ENCODE assay signal across 17 cellular contexts in the genomic region with DNA sequence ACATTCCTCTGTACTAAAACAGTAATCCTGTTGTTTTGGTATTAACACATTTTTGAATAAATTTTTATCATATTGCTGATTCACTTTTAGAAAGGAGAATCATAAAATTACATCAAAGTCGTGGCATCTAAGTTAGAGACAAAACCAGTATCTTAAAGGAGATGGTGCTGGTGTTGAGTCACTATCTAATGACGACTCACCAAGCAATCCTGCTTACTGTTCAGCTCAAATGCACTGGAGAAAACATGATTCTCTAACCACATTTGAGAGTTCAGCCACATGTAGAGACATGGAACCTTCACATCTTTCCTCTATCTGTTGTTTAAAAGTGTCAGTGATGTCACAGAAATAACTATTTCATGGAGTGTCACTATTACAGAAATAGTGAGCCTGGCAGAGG.
DNase-seq lines count a peak whose midpoint lies in the region; ATAC-seq and TF ChIP-seq lines count a peak whose summit lies in the region.
"Had no signal": no experiment of that assay in that cellular context is flagged by ENCODE, and none has a peak within 500 bp of the region (broad histone marks: within the 10 kb centered on the region; RNA-seq: fewer than 3 reads in every experiment).

No MANE protein-coding gene starts in this region.

- POLR2A ChIA-PET in IMR-90 (lab: Charles Lee; ENCODE audit: unreplicated experiment), result no interaction called here

- no peak overlapping the region for H3K14ac ChIP-seq in IMR-90 (replicated peaks; ENCODE audit: low read depth, low read length)

- H3K79me1 ChIP-seq in IMR-90 (ENCODE audit: low read depth in 1 of 2, low read length in 2 of 2), result no peaks in the 10 kb centered on the region

- TF ChIP-seq POLR2A in IMR-90 (IDR thresholded peaks at IDR 0.05; ENCODE audit: low read depth, low read length), result no peak
- TF ChIP-seq POLR2A in spleen (IDR thresholded peaks at IDR 0.05), result no peak

- WGBS in IMR-90 (ENCODE audit: extremely low coverage in 2 of 2, insufficient read length in 1 of 2), 2 experiments, result no CpG with 5 or more reads among the region's 2 CpGs
- WGBS in spleen, 5 donors, result 63 to 74% (median 71%) methylated on average over 2 of the region's 2 CpGs

- H3K56ac ChIP-seq in IMR-90 (ENCODE audit: extremely low read depth, insufficient read depth, low read length), result no peak overlapping the region

- H3K27me3 ChIP-seq in IMR-90 (ENCODE audit: control insufficient read depth, insufficient read depth, low read length), result no peaks in the 10 kb centered on the region; the same call in 1 of the 2 replicates
- H3K27me3 ChIP-seq in spleen (replicated peaks in 1 of 7), result peaks cover 0 to 7% (median 0%) of the 10 kb centered on the region in 7 donors
- H3K27me3 ChIP-seq: BE2C had no signal

- H3K4me3 ChIP-seq in IMR-90 (ENCODE audit: insufficient read depth, low read depth, low read length) (no peak overlapping the region), choroid plexus epithelial cell (ENCODE audit: low read depth, low read length) (no peak overlapping the region), spleen (no peak overlapping the region)
- H3K4me3 ChIP-seq: left ventricle myocardium inferior had no signal

- in situ Hi-C loops in IMR-90 (cut with MboI; ENCODE audit: low sequenced_read_pairs), result no loop called here

- H2BK5ac ChIP-seq in IMR-90 (ENCODE audit: low read depth, low read length, poor library complexity, severe bottlenecking), result peak overlapping the region; percentile 78

- H2BK120ac ChIP-seq in IMR-90 (ENCODE audit: low read depth, low read length), result peak overlapping the region; percentile 55

- 0 out of 3 replicates have a peak overlapping the region, but pooled peaks have one; percentile 6 for H2BK15ac ChIP-seq in IMR-90 (ENCODE audit: low read depth, low read length)

- H4K8ac ChIP-seq in IMR-90 (ENCODE audit: low read depth in 2 of 2, low read length in 2 of 2), result peak overlapping the region in 1 of 2 experiments; percentile 54; a peak in 1 of 4 replicates

- BruUV-seq in IMR-90 (replicated peaks; lab: Mats Ljungman, UMichigan), result no TSS peak

- dilution Hi-C loops in IMR-90 (cut with HindIII; ENCODE audit: low sequenced_read_pairs, unreplicated experiment), result no loop called here

- peak overlapping the region; percentile 42; the same call in 1 of the 2 replicates for H3K18ac ChIP-seq in IMR-90 (ENCODE audit: low read depth, low read length)

- H3K36me3 ChIP-seq in IMR-90 (ENCODE audit: control insufficient read depth, insufficient read depth, low read length) (no peaks in the 10 kb centered on the region), spleen (no peaks in the 10 kb centered on the region)
- H3K36me3 ChIP-seq: BE2C, left ventricle myocardium inferior had no signal

- H2BK20ac ChIP-seq in IMR-90 (ENCODE audit: low read depth, low read length), result peak overlapping the region; percentile 39

- H3K4me1 ChIP-seq in IMR-90 (ENCODE audit: control insufficient read depth, insufficient read depth, low read length) (peaks cover 14% of the 10 kb centered on the region), spleen (no peaks in the 10 kb centered on the region)
- H3K4me1 ChIP-seq: BE2C had no signal

- peaks cover 2% of the 10 kb centered on the region; the same call in 1 of the 2 replicates for H3K9me1 ChIP-seq in IMR-90 (ENCODE audit: insufficient read depth, low read length)

- H3K9me3 ChIP-seq in IMR-90 (ENCODE audit: control insufficient read depth, insufficient read depth, low read length), result no peaks in the 10 kb centered on the region
- no peaks in the 10 kb centered on the region for H3K9me3 ChIP-seq in spleen
- H3K9me3 ChIP-seq: BE2C, left ventricle myocardium inferior had no signal

- H3K4me2 ChIP-seq in IMR-90 (ENCODE audit: low read depth, low read length), result peak overlapping the region; percentile 52; the same call in 1 of the 2 replicates

- peak overlapping the region; percentile 18 for H2AFZ ChIP-seq in IMR-90 (replicated peaks; ENCODE audit: low read length, poor library complexity)

- CTCF ChIA-PET in IMR-90 (lab: Yijun Ruan, JAX), result no interaction called here

- no peak overlapping the region; the same call in 1 of the 2 replicates for H4K5ac ChIP-seq in IMR-90 (ENCODE audit: low read depth, low read length)

- H2AK9ac ChIP-seq in IMR-90 (replicated peaks; ENCODE audit: low read depth, low read length, poor library complexity), result no peak overlapping the region

- H3K27ac ChIP-seq in IMR-90 (ENCODE audit: insufficient read depth, low read length), result no peak overlapping the region
- H3K27ac ChIP-seq in spleen, result no peak overlapping the region
- H3K27ac ChIP-seq: left ventricle myocardium inferior had no signal

- TF ChIP-seq CTCF in IMR-90 (conservative IDR thresholded peaks at IDR 0.05; ENCODE audit: low read depth, low read length), result no peak
- no peak for TF ChIP-seq CTCF in choroid plexus epithelial cell (conservative IDR thresholded peaks at IDR 0.05; ENCODE audit: low read depth, low read length)
- no peak for TF ChIP-seq CTCF in spleen (IDR thresholded peaks at IDR 0.05 in 8 of 11, conservative IDR thresholded peaks at IDR 0.05 in 3 of 11)

- no peak overlapping the region for H3K9ac ChIP-seq in IMR-90 (ENCODE audit: low read depth, low read length)

- DNase-seq in AG08395 (ENCODE audit: low spot score) (peak; percentile 29), IMR-90 (peak; percentile 93), choroid plexus epithelial cell (ENCODE audit: low read depth) (peak; percentile 13), kidney tubule cell (ENCODE audit: low spot score) (peak; percentile 81), spleen (no peak), NCI-H1436 (lab: John Stamatoyannopoulos, UW) (no peak)
- no peak for DNase-seq in activated effector memory CD4-positive, alpha-beta T cell treated with Interleukin-2 at 50 U/mL for 16 hours
- DNase-seq: activated CD4-positive, alpha-beta T cell treated with anti-CD3 and anti-CD28 coated beads for 36 hours; BE2C; DMS 273 treated with DMSO at 0.1 percent for 48 hours; hippocampal formation; left ventricle myocardium inferior; NCI-H1105 treated with DMSO at 0.1 percent for 48 hours; NCI-H2171 treated with DMSO at 0.1 percent for 48 hours; SHP77; stimulated activated CD4-positive, alpha-beta T cell treated with anti-CD3 and anti-CD28 coated beads, Interleukin-1b, Interleukin-23, amount 100 ng/mL, for 48 hours had no signal

- 0 out of 2 replicates have a peak overlapping the region, but pooled peaks have one; percentile 8 for H4K91ac ChIP-seq in IMR-90 (ENCODE audit: insufficient read depth, low read depth, low read length)

- H3K23ac ChIP-seq in IMR-90 (ENCODE audit: low read depth, low read length), result no peak overlapping the region

- no peak overlapping the region; the same call in 1 of the 2 replicates for H2AK5ac ChIP-seq in IMR-90 (ENCODE audit: low read depth, low read length)

- no peaks in the 10 kb centered on the region for H4K20me1 ChIP-seq in IMR-90 (ENCODE audit: insufficient read depth, low read length)

- H3K4ac ChIP-seq in IMR-90 (ENCODE audit: low read depth, low read length), result 0 out of 2 replicates have a peak overlapping the region, but pooled peaks have one; percentile 19

- intact Hi-C loops in IMR-90 (cut with micrococcal nuclease) (no loop called here), spleen (cut with DNase I; ENCODE audit: low total_unique reads) (no loop called here)

- ATAC-seq in IMR-90 (ENCODE audit: low read depth) (peak; percentile 89), HG02763 (IDR thresholded peaks at IDR 0.05; ENCODE audit: unreplicated experiment) (no peak)

- no peak for TF ChIP-seq RAD21 in IMR-90 (IDR thresholded peaks at IDR 0.05; ENCODE audit: low read length)

TF ChIP-seq in IMR-90, 13 proteins besides CTCF, POLR2A, EP300 and RAD21:
- TF ChIP-seq NFE2L2 (IDR thresholded peaks at IDR 0.05; ENCODE audit: low read depth, low read length), result 0 out of 2 replicates have a peak, but pooled peaks have one; percentile 5
- TF ChIP-seq, protein P1, sequence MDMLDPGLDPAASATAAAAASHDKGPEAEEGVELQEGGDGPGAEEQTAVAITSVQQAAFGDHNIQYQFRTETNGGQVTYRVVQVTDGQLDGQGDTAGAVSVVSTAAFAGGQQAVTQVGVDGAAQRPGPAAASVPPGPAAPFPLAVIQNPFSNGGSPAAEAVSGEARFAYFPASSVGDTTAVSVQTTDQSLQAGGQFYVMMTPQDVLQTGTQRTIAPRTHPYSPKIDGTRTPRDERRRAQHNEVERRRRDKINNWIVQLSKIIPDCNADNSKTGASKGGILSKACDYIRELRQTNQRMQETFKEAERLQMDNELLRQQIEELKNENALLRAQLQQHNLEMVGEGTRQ (IDR thresholded peaks at IDR 0.05; ENCODE audit: low read depth, low read length), result no peak
- no peak for TF ChIP-seq MXI1 (IDR thresholded peaks at IDR 0.05; ENCODE audit: borderline replicate concordance, low read depth, low read length)
- TF ChIP-seq BHLHE40 (IDR thresholded peaks at IDR 0.05; ENCODE audit: low read depth, low read length), result 0 out of 2 replicates have a peak, but pooled peaks have one; percentile 11
- peak; percentile 61; the same call in 1 of the 2 replicates for TF ChIP-seq CEBPB (IDR thresholded peaks at IDR 0.05; ENCODE audit: low read depth, low read length)
- TF ChIP-seq RFX5 (IDR thresholded peaks at IDR 0.05; ENCODE audit: low read depth, low read length), result no peak
- peak; percentile 55; the same call in 1 of the 2 replicates for TF ChIP-seq FOS (IDR thresholded peaks at IDR 0.05; ENCODE audit: low read depth, low read length)
- TF ChIP-seq CHD1 (IDR thresholded peaks at IDR 0.05; ENCODE audit: low read depth, low read length), result no peak

Comparison
In these comparisons a context has a peak if more than half of its experiments do, and no peak if none do; other contexts are left out.
1. DNase-seq: peak in AG08395 (single experiment), IMR-90 (single experiment), choroid plexus epithelial cell (single experiment) and kidney tubule cell (single experiment); none in activated effector memory CD4-positive, alpha-beta T cell treated with Interleukin-2 at 50 U/mL for 16 hours (single experiment), spleen (single experiment) and NCI-H1436 (single experiment).